In the genomic region with DNA sequence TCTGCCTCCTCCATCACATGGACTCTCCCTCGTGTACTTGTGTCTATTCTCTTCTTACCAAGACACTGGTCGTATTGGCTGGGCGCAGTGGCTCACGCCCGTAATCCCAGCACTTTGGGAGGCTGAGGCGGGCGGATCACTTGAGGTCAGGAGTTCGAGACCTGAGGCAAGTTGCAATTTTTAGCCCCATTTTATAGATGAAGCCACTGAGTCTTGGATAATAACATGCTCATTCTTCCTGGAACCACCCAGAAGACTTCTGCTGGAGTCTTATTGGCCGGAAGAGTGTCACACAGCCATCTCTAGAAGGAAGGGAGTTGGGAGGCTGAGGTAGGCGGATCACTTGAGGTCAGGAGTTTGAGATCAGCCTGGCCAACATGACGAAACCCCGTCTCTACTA, we compare ENCODE assay signal across 1 cellular context.
TF ChIP-seq lines count a peak whose summit lies in the region.

No MANE protein-coding gene starts in this region.

TF ChIP-seq in K562, 482 proteins besides CTCF, POLR2A, EP300 and RAD21:
- TF ChIP-seq ADNP (tag; IDR thresholded peaks at IDR 0.05) (peak; percentile 51; the same call in 1 of the 2 replicates), KDM1A (IDR thresholded peaks at IDR 0.05) (peak; percentile 77 to 83), RBM25 (IDR thresholded peaks at IDR 0.05; ENCODE audit: low read depth, low read length, severe bottlenecking) (peak; percentile 68), HDAC2 (IDR thresholded peaks at IDR 0.05) (peak; percentile 39; the same call in 1 of the 2 replicates), SMARCA5 (IDR thresholded peaks at IDR 0.05) (peak; percentile 70), BCOR (IDR thresholded peaks at IDR 0.05) (peak; percentile 93)
TF ChIP-seq in K562: peak in this region for 6; not testable (repeated sequence) for 476.
